Comparison of ENCODE assay signal across 1 cellular context in the genomic region with DNA sequence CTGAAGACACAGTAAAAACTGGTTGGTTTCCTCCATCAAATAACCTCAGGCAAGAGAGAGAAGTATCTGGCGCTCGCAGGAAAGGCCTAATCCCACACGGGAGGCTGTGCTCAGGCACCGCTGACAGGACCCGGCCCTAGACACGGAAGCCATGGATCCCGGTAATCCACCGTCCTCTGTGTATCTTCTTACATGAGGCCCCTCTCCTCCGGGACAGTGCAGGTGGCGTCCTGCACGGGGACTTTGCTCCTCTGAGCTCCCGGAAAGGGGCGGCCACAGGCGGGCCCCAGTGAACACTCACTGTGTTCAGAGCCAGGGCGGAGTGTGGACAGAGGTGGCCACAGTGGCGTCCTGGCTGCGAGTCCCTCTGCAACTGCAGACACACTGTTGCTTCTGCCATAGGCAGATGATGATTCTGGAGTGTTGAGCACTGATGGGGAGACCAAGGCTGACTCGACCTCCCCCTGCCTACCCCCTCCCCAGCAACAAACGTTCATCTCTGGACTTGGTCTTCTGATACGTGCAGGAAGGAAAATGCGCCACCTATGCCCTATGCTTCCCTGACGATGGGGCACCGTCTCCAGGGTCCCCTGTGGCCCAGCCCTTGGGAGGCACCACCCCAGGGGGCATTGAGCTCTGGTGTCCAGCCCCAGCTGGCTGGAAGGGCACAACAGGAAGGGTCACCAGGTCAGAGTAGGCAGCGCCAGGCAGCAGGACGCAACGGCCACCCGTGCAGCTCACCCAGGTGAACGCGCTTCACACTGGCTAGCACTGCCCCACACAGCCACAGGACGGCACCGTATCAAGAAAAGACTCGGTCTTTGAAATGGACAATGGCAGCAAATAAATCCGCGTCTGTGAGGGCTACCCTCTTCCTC.
TF ChIP-seq lines count a peak whose summit lies in the region.

No MANE protein-coding gene starts in this region.

TF ChIP-seq in H1, 55 proteins besides CTCF, POLR2A, EP300 and RAD21 (continued from another document):
- TF ChIP-seq BCL11A (IDR thresholded peaks at IDR 0.05; ENCODE audit: low read depth in 2 of 2, low read length in 2 of 2), result no peak
- TF ChIP-seq RFX5 (IDR thresholded peaks at IDR 0.05; ENCODE audit: borderline replicate concordance, low read depth, low read length), result no peak
- TF ChIP-seq CEBPB (IDR thresholded peaks at IDR 0.05; ENCODE audit: low read depth, low read length), result no peak
- TF ChIP-seq CHD2 (IDR thresholded peaks at IDR 0.05; ENCODE audit: low read length), result no peak
- no peak for TF ChIP-seq TAF1 (IDR thresholded peaks at IDR 0.05; ENCODE audit: low read depth, low read length)
- no peak for TF ChIP-seq SRF (IDR thresholded peaks at IDR 0.05; ENCODE audit: low read depth, low read length)
- TF ChIP-seq CBX5 (IDR thresholded peaks at IDR 0.05; ENCODE audit: low read depth, low read length), result no peak
- no peak for TF ChIP-seq JUN (IDR thresholded peaks at IDR 0.05; ENCODE audit: low read depth, low read length)
- no peak for TF ChIP-seq MAFK (IDR thresholded peaks at IDR 0.05; ENCODE audit: low read depth, low read length)
- TF ChIP-seq MAX (IDR thresholded peaks at IDR 0.05), result no peak
